Comparison of ENCODE assay signal across 30 cellular contexts in the genomic region with DNA sequence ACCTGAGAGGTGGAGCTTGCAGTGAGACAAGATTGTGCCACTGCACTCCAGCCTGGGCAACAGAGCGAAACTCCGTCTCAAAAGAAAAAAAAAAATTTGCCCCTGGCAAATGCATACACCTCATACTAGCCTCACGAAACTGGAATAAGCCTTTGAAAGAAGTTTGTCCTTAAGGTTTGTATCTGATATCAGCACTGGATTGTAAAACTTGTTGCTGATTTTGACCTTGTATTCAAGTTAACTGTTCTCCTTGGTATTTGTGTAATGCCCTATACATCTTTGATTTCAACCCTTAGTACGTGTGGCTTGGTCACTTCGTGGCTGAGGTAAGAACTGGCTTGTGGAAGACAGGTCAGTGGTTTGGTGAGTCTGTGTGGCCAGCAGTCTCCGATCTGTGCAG. TPM values are rescaled to one million over a fixed set of nuclear protein-coding genes. Genes with fewer than 3 reads are reported as not detected.
"Had no signal": no experiment of that assay in that cellular context is flagged by ENCODE, and none has a peak within 500 bp of the region (broad histone marks: within the 10 kb centered on the region; RNA-seq: fewer than 3 reads in every experiment).

No MANE protein-coding gene starts in this region.

- H3K27ac ChIP-seq: adrenal gland, body of pancreas, breast epithelium, PC-9, SJCRH30, SK-N-MC had no signal

- H3K9me3 ChIP-seq: adrenal gland, body of pancreas, breast epithelium, SJCRH30 had no signal

- H3K27me3 ChIP-seq: adrenal gland, body of pancreas, breast epithelium, SJCRH30 had no signal

- H3K4me3 ChIP-seq: adrenal gland, body of pancreas, breast epithelium, K562, PC-9, SJCRH30, SK-N-MC had no signal

- H3K4me3 Mint-ChIP-seq: activated CD4-positive, alpha-beta T cell treated with anti-CD3 and anti-CD28 coated beads, Interleukin-2, amount 10 ng/mL, durations not matched to agents 24 days and 14 days; activated CD8-positive, alpha-beta T cell treated with anti-CD3 and anti-CD28 coated beads, Interleukin-2, amount 10 ng/mL, durations not matched to agents 7 days and 5 days; activated T-cell treated with anti-CD3 and anti-CD28 coated beads, Interleukin-2, amount 50 U/mL, for 24 hours; T-helper 2 cell treated with Interferon-gamma antibody and Interleukin-4, amounts not matched to agents 5 μg/mL and 100 μg/mL, for 36 hours had no signal

- DNase-seq: activated CD4-positive, alpha-beta T cell treated with anti-CD3 and anti-CD28 coated beads, Interleukin-2, amount 10 ng/mL, durations not matched to agents 24 days and 14 days; activated CD4-positive, alpha-beta T cell treated with anti-CD3 and anti-CD28 coated beads, Interleukin-2, amount 50 U/mL, for 4 hours; activated CD8-positive, alpha-beta T cell treated with anti-CD3 and anti-CD28 coated beads, Interleukin-2, amount 10 ng/mL, durations not matched to agents 7 days and 5 days; activated naive CD4-positive, alpha-beta T cell; activated naive CD4-positive, alpha-beta T cell treated with anti-CD3 and anti-CD28 coated beads, Interleukin-2, amount 50 U/mL, for 16 hours; activated T-cell treated with anti-CD3 and anti-CD28 coated beads, Interleukin-2, amount 50 U/mL, for 24 hours; body of pancreas; caudate nucleus; cerebellar nuclear complex; NCI-H1092 treated with DMSO at 0.1 percent for 48 hours; NCI-H1417; NCI-H146; NCI-H187; NCI-H2029 treated with DMSO at 0.1 percent for 48 hours; NCI-H2107; NCI-H2171; NCI-H510A; NCI-H526; NCI-H748 treated with DMSO at 0.1 percent for 48 hours; NK-92 treated with Interleukin-12 subunit alpha and Interleukin-12 subunit beta, amount 100 ng/mL, for 24 hours; PC-9; SHP77; SJCRH30 had no signal

- H3K9me3 Mint-ChIP-seq: activated CD4-positive, alpha-beta T cell treated with anti-CD3 and anti-CD28 coated beads, Interleukin-2, amount 10 ng/mL, durations not matched to agents 24 days and 14 days; activated T-cell treated with anti-CD3 and anti-CD28 coated beads, Interleukin-2, amount 50 U/mL, for 24 hours; T-helper 2 cell treated with Interferon-gamma antibody and Interleukin-4, amounts not matched to agents 5 μg/mL and 100 μg/mL, for 36 hours had no signal

- H2AFZ ChIP-seq: PC-9 had no signal

- H3K27me3 Mint-ChIP-seq: activated T-cell treated with anti-CD3 and anti-CD28 coated beads, Interleukin-2, amount 50 U/mL, for 24 hours had no signal

- H3K27ac Mint-ChIP-seq: activated CD4-positive, alpha-beta T cell treated with anti-CD3 and anti-CD28 coated beads, Interleukin-2, amount 10 ng/mL, durations not matched to agents 24 days and 14 days; activated CD8-positive, alpha-beta T cell treated with anti-CD3 and anti-CD28 coated beads, Interleukin-2, amount 10 ng/mL, durations not matched to agents 7 days and 5 days; activated T-cell treated with anti-CD3 and anti-CD28 coated beads, Interleukin-2, amount 50 U/mL, for 24 hours; T-helper 2 cell treated with Interferon-gamma antibody and Interleukin-4, amounts not matched to agents 5 μg/mL and 100 μg/mL, for 36 hours had no signal

- H3K4me1 ChIP-seq: breast epithelium, SJCRH30 had no signal

- H3K4me2 ChIP-seq: PC-9 had no signal

RNA-seq across cellular contexts. Expression of a gene that starts 37.0 kb away (rescaled TPM):
- total RNA-seq: M059J, OCI-LY7 had no signal
